Comparison of ENCODE assay signal across 7 cellular contexts in genomic region chr15:87649175-87649574, GRCh38.
"Had no signal": no experiment of that assay in that cellular context is flagged by ENCODE, and none has a peak within 500 bp of the region (broad histone marks: within the 10 kb centered on the region; RNA-seq: fewer than 3 reads in every experiment).

No MANE protein-coding gene starts in this region.

- H3K4me3 ChIP-seq: GM23338 had no signal

- H3K4me2 ChIP-seq: GM23338 had no signal

- ATAC-seq: GM23338, HepG2 had no signal

- H2AFZ ChIP-seq: GM23338 had no signal

- DNase-seq: H9, HCEC 1CT, HFFc6, KBM-7 had no signal

- H3K27ac ChIP-seq: HL-60 had no signal
